8 cellular contexts compared by ENCODE assay signal in the genomic region with DNA sequence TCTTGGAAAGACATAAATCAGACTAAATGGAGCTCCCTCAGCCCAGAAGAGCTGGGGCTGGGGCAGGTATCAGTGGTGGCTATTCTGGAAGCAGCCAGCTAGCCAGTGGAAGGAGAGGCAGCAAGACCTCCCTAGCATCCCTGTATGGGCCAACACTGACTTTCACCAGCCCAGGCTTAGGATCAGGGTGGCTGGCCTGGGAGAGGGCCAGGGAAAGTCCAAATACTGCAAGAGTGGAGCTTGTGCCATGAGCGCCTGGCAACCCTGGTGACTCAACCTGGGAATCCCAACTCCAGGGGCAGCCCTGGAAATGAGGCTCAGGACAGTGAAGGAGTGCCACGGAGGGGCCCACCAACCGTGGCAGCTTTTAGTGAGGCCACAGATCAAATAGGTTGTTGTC. TPM values are rescaled to one million over a fixed set of nuclear protein-coding genes. Genes with fewer than 3 reads are reported as not detected.
DNase-seq lines count a peak whose midpoint lies in the region; ATAC-seq and TF ChIP-seq lines count a peak whose summit lies in the region.

No MANE protein-coding gene starts in this region.

- no peaks in the 10 kb centered on the region for H3K9me3 ChIP-seq in MM.1S (replicated peaks; ENCODE audit: insufficient read depth, low read length)
- H3K9me3 ChIP-seq in effector memory CD4-positive, alpha-beta T cell (ENCODE audit: control insufficient read depth, low read length), result no peaks in the 10 kb centered on the region
- H3K9me3 ChIP-seq in neural progenitor cell (ENCODE audit: low read depth), result no peaks in the 10 kb centered on the region
- no peaks in the 10 kb centered on the region for H3K9me3 ChIP-seq in endodermal cell (ENCODE audit: control insufficient read depth, low read length)

- H3K36me3 ChIP-seq in MM.1S (replicated peaks; ENCODE audit: insufficient read depth, low read length), result no peaks in the 10 kb centered on the region
- H3K36me3 ChIP-seq in effector memory CD4-positive, alpha-beta T cell (ENCODE audit: control insufficient read depth, insufficient read depth, low read length), result no peaks in the 10 kb centered on the region
- no peaks in the 10 kb centered on the region for H3K36me3 ChIP-seq in neural progenitor cell
- H3K36me3 ChIP-seq in endodermal cell (ENCODE audit: control insufficient read depth, insufficient read depth, low read length), result no peaks in the 10 kb centered on the region

- H4K20me1 ChIP-seq in MM.1S (ENCODE audit: insufficient read depth, low read length), result no peaks in the 10 kb centered on the region
- no peaks in the 10 kb centered on the region for H4K20me1 ChIP-seq in neural progenitor cell (ENCODE audit: low read depth)

- H3K27ac Mint-ChIP-seq in neural progenitor cell, result no peak overlapping the region
- H3K27ac Mint-ChIP-seq in endodermal cell, result no peak overlapping the region

- no peaks in the 10 kb centered on the region for H3K36me3 Mint-ChIP-seq in neural progenitor cell
- H3K36me3 Mint-ChIP-seq in endodermal cell (ENCODE audit: low read depth), result no peaks in the 10 kb centered on the region

- H3K4me1 ChIP-seq in MM.1S (ENCODE audit: low read length) (peaks cover 65% of the 10 kb centered on the region), neural progenitor cell (no peaks in the 10 kb centered on the region), endodermal cell (ENCODE audit: control insufficient read depth, insufficient read depth, low read length) (no peaks in the 10 kb centered on the region)
- H3K4me1 ChIP-seq in effector memory CD4-positive, alpha-beta T cell (ENCODE audit: control insufficient read depth, insufficient read depth, low read length, poor library complexity, severe bottlenecking), result peaks cover 52% of the 10 kb centered on the region

- ATAC-seq in HG03025 (IDR thresholded peaks at IDR 0.05; ENCODE audit: low FRiP score, unreplicated experiment) (no peak), HG03565 (IDR thresholded peaks at IDR 0.05; ENCODE audit: unreplicated experiment) (no peak)

- H3K27ac ChIP-seq in MM.1S (ENCODE audit: low read length) (peak overlapping the region; percentile 99), neural progenitor cell (no peak overlapping the region), endodermal cell (ENCODE audit: low read depth, low read length) (no peak overlapping the region)
- H3K27ac ChIP-seq in effector memory CD4-positive, alpha-beta T cell (ENCODE audit: insufficient read depth, low read length, poor library complexity, severe bottlenecking), result peak overlapping the region; percentile 100

- 92% methylated on average over 3 of the region's 3 CpGs for WGBS in endodermal cell (ENCODE audit: insufficient coverage in 1 of 2, insufficient read length in 1 of 2), 2 experiments

- H3K4me3 Mint-ChIP-seq in neural progenitor cell, result peak overlapping the region; percentile 89
- H3K4me3 Mint-ChIP-seq in endodermal cell, result no peak overlapping the region

- no peaks in the 10 kb centered on the region for H3K9me3 Mint-ChIP-seq in neural progenitor cell
- no peaks in the 10 kb centered on the region for H3K9me3 Mint-ChIP-seq in endodermal cell

- H3K27me3 ChIP-seq in MM.1S (replicated peaks; ENCODE audit: insufficient read depth, low read length) (no peaks in the 10 kb centered on the region), neural progenitor cell (peaks cover 18% of the 10 kb centered on the region), endodermal cell (ENCODE audit: control insufficient read depth, insufficient read depth, low read length, poor library complexity, severe bottlenecking) (peaks cover 6% of the 10 kb centered on the region)
- H3K27me3 ChIP-seq in effector memory CD4-positive, alpha-beta T cell (replicated peaks; ENCODE audit: control insufficient read depth, insufficient read depth, low read length, poor library complexity, severe bottlenecking), result no peaks in the 10 kb centered on the region

- DNase-seq in CD1c-positive myeloid dendritic cell (ENCODE audit: extremely low spot score) (peak; percentile 28), MM.1S (peak; percentile 19), neural progenitor cell (ENCODE audit: low spot score) (no peak), middle frontal gyrus (ENCODE audit: extremely low spot score, low spot score) (no peak), endodermal cell (no peak)
- DNase-seq in effector memory CD4-positive, alpha-beta T cell, result no peak

- H3K9me2 ChIP-seq in MM.1S (replicated peaks; ENCODE audit: insufficient read depth, low read length), result no peaks in the 10 kb centered on the region

- no peak for TF ChIP-seq CTCF in MM.1S (IDR thresholded peaks at IDR 0.05; ENCODE audit: low read length)
- no peak for TF ChIP-seq CTCF in neural progenitor cell (IDR thresholded peaks at IDR 0.05)
- no peak for TF ChIP-seq CTCF in endodermal cell (conservative IDR thresholded peaks at IDR 0.05)

- H3K9ac ChIP-seq in MM.1S (ENCODE audit: low read length) (peak overlapping the region; percentile 90), neural progenitor cell (no peak overlapping the region), endodermal cell (ENCODE audit: extremely low read depth, low read length, poor library complexity, severe bottlenecking) (no peak overlapping the region)

- H2AFZ ChIP-seq in MM.1S (ENCODE audit: low read length) (no peak overlapping the region), neural progenitor cell (replicated peaks) (no peak overlapping the region)

- H3K27me3 Mint-ChIP-seq in neural progenitor cell (ENCODE audit: insufficient read depth, low read depth) (peaks cover 19% of the 10 kb centered on the region), endodermal cell (ENCODE audit: insufficient read depth) (peaks cover 9% of the 10 kb centered on the region)

- H3F3A ChIP-seq in MM.1S (ENCODE audit: insufficient read depth, low read length), result peaks cover 54% of the 10 kb centered on the region
- peaks cover 15% of the 10 kb centered on the region for H3F3A ChIP-seq in neural progenitor cell (ENCODE audit: low read depth)

- H3K4me2 ChIP-seq in MM.1S (ENCODE audit: low read depth, low read length) (peak overlapping the region; percentile 97), neural progenitor cell (no peak overlapping the region)

- H3K79me2 ChIP-seq in MM.1S (ENCODE audit: low read length) (peaks cover 28% of the 10 kb centered on the region), neural progenitor cell (ENCODE audit: low read depth) (no peaks in the 10 kb centered on the region)

- H3K4me3 ChIP-seq in MM.1S (ENCODE audit: low read length) (0 out of 2 replicates have a peak overlapping the region, but pooled peaks have one; percentile 89), neural progenitor cell (no peak overlapping the region), endodermal cell (ENCODE audit: low read length) (no peak overlapping the region)
- H3K4me3 ChIP-seq in effector memory CD4-positive, alpha-beta T cell (ENCODE audit: insufficient read depth, low read depth, low read length, poor library complexity, severe bottlenecking), result no peak overlapping the region

- peaks cover 13% of the 10 kb centered on the region for H3K4me1 Mint-ChIP-seq in neural progenitor cell
- H3K4me1 Mint-ChIP-seq in endodermal cell, result peaks cover 14% of the 10 kb centered on the region

RNA-seq across cellular contexts. Expression of gene IRF1, which starts 7.6 kb away (rescaled TPM):
- total RNA-seq in neural progenitor cell (ENCODE audit: low replicate concordance), result 3.7 and 7.1 TPM in 2 replicates
- total RNA-seq in endodermal cell, result 1 to 10 TPM; 5.6 to 7.3 TPM
- 2.2 TPM for polyA plus RNA-seq in endodermal cell (2013, experiment 1 of 2)
- 4.5 TPM for polyA plus RNA-seq in endodermal cell (2013, experiment 2 of 2)

RNA-seq across cellular contexts. Expression of gene IL5, which starts 45.2 kb away (rescaled TPM):
- total RNA-seq in neural progenitor cell (ENCODE audit: low replicate concordance) (not detected in 2 replicates), endodermal cell (not detected)
- not detected for polyA plus RNA-seq in endodermal cell (2013, experiment 1 of 2)
- polyA plus RNA-seq in endodermal cell (2013, experiment 2 of 2), result not detected

RNA-seq across cellular contexts. Expression of gene RAD50, which starts 58.6 kb away (rescaled TPM):
- total RNA-seq in neural progenitor cell (ENCODE audit: low replicate concordance) (34.6 and 48.2 TPM in 2 replicates), endodermal cell (10 to 100 TPM; 49.7 to 50.7 TPM)
- polyA plus RNA-seq in endodermal cell (2013, experiment 1 of 2), result 25.1 TPM
- polyA plus RNA-seq in endodermal cell (2013, experiment 2 of 2), result 29.1 TPM

Comparison
In these comparisons a context has a peak if more than half of its experiments do, and no peak if none do; other contexts are left out.
1. DNase-seq: peak in CD1c-positive myeloid dendritic cell (single experiment) and MM.1S (single experiment); none in effector memory CD4-positive, alpha-beta T cell (0 of 3), neural progenitor cell (single experiment), middle frontal gyrus (single experiment) and endodermal cell (single experiment).
2. H3K27ac ChIP-seq: peak in MM.1S (single experiment) and effector memory CD4-positive, alpha-beta T cell (single experiment); none in neural progenitor cell (single experiment) and endodermal cell (single experiment).